In the genomic region with DNA sequence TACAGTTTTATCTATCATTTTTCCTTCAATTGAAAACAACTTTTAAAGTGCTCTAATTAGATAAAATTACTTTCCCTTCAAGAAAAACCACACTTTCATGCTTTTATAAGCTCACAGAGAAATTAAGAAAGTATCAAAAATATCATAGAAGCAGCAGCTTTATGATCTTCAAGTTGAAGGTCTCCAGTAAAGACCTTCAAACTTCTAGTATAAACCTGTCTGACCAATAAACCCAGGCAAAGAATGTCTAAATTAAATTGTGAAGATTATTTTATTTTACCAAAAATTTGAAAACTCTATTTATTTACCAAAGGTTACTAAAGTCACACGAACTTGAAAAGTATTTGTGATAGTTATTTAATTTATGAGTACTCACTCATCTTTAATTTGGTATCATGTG, we compare ENCODE assay signal across 23 cellular contexts. TPM values are rescaled to one million over a fixed set of nuclear protein-coding genes. Genes with fewer than 3 reads are reported as not detected.
DNase-seq lines count a peak whose midpoint lies in the region; ATAC-seq, FAIRE-seq and TF ChIP-seq lines count a peak whose summit lies in the region.
"Had no signal": no experiment of that assay in that cellular context is flagged by ENCODE, and none has a peak within 500 bp of the region (broad histone marks: within the 10 kb centered on the region; RNA-seq: fewer than 3 reads in every experiment).

No MANE protein-coding gene starts in this region.

- H3K4me2 ChIP-seq in K562 (ENCODE audit: insufficient read depth, low read length), result no peak overlapping the region

- BruUV-seq in K562 (replicated peaks; lab: Mats Ljungman, UMichigan), result no TSS peak

- DNase-seq in RCC 7860 (ENCODE audit: low spot score) (no peak), K562 (ENCODE audit: extremely low read depth in 1 of 4, low spot score in 3 of 4) (no peak), kidney (no peak), NCI-H146 (lab: John Stamatoyannopoulos, UW) (no peak), foreskin melanocyte (no peak)
- DNase-seq: 8988T; C1 segment of cervical spinal cord; Calu3; CD4-positive, alpha-beta memory T cell; COR-L47; DMS53; DMS79 treated with DMSO at 0.1 percent for 48 hours; GM23248; H7 had no signal

- TF ChIP-seq POLR2A in K562 (conservative IDR thresholded peaks at IDR 0.05), result no peak

- H3K27ac ChIP-seq in K562 (ENCODE audit: extremely low read depth, low read depth, low read length) (no peak overlapping the region), kidney (ENCODE audit: low read depth in 2 of 2, low read length in 2 of 2) (no peak overlapping the region)
- H3K27ac ChIP-seq: GM23248 had no signal

- H3K4me3 ChIP-seq in K562 (no peak overlapping the region), kidney (ENCODE audit: low read length in 2 of 2) (no peak overlapping the region)
- H3K4me3 ChIP-seq: GM23248 had no signal

- H3K9ac ChIP-seq in K562 (ENCODE audit: insufficient read depth in 1 of 2, low read depth in 2 of 2, low read length in 2 of 2) (no peak overlapping the region), kidney (ENCODE audit: low read length in 2 of 2) (no peak overlapping the region)
- H3K9ac ChIP-seq: GM23248 had no signal

- no peak overlapping the region for H2AFZ ChIP-seq in K562 (ENCODE audit: low read depth, low read length)
- H2AFZ ChIP-seq: GM23248 had no signal

- no peak for TF ChIP-seq EP300 in K562 (IDR thresholded peaks at IDR 0.05; ENCODE audit: low read length)

- POLR2A ChIA-PET in K562 (lab: Yijun Ruan, JAX), result no interaction called here

- FAIRE-seq in G401.6 (lab: Jason Lieb, UNC) (peak; percentile 53), RCC 7860 (lab: Jason Lieb, UNC) (peak; percentile 43), K562 (lab: Jason Lieb, UNC) (no peak), kidney (lab: Jason Lieb, UNC) (peak; percentile 78)
- FAIRE-seq: GM12892, H1 had no signal

- no peaks in the 10 kb centered on the region for H3K79me2 ChIP-seq in K562 (ENCODE audit: control insufficient read depth, insufficient read depth, low read length)

- H4K20me1 ChIP-seq in K562 (replicated peaks; ENCODE audit: control insufficient read depth, insufficient read depth, low read length), result no peaks in the 10 kb centered on the region

- WGBS in K562 (ENCODE audit: insufficient coverage, low coverage, missing lambda C conversion rate), result 0% methylated on average over 1 of the region's 1 CpG

- no peaks in the 10 kb centered on the region for H3K9me1 ChIP-seq in K562 (ENCODE audit: control insufficient read depth, insufficient read depth, low read length)

- ATAC-seq in K562 (no peak), GM21526 (IDR thresholded peaks at IDR 0.05; ENCODE audit: low FRiP score, unreplicated experiment) (no peak), GM19324 (IDR thresholded peaks at IDR 0.05; ENCODE audit: low FRiP score, unreplicated experiment) (no peak)

- TF ChIP-seq RAD21 in K562 (CRISPR knock-in tag; conservative IDR thresholded peaks at IDR 0.05 in 1 of 2, IDR thresholded peaks at IDR 0.05 in 1 of 2), result no peak

- H3K36me3 ChIP-seq in K562 (ENCODE audit: control insufficient read depth, insufficient read depth, low read length) (no peaks in the 10 kb centered on the region), kidney (ENCODE audit: control insufficient read depth in 1 of 2, insufficient read depth in 2 of 2, low read length in 2 of 2) (no peaks in the 10 kb centered on the region)

- H3K9me3 ChIP-seq in K562 (replicated peaks; ENCODE audit: control insufficient read depth, insufficient read depth, low read depth, low read length) (no peaks in the 10 kb centered on the region; the same call in 1 of the 2 replicates), kidney (ENCODE audit: control insufficient read depth in 1 of 2, low read length in 2 of 2) (peaks cover 0 to 5% of the 10 kb centered on the region in 2 donors)

- H3K4me1 ChIP-seq in K562 (replicated peaks in 1 of 2; ENCODE audit: control insufficient read depth in 2 of 2, insufficient read depth in 2 of 2, low read length in 2 of 2) (no peaks in the 10 kb centered on the region; a peak in 1 of 5 replicates), kidney (ENCODE audit: control insufficient read depth in 1 of 2, insufficient read depth in 1 of 2, low read depth in 1 of 2, low read length in 2 of 2) (peaks cover 0 to 3% of the 10 kb centered on the region in 2 donors)

- in situ Hi-C loops in K562 (cut with MboI), result no loop called here

- CTCF ChIA-PET in K562 (lab: Yijun Ruan, JAX; ENCODE audit: low intra/inter-chr PET ratio), result no interaction called here

- peaks cover 3 to 9% of the 10 kb centered on the region in 2 experiments; a peak in 2 of 5 replicates for H3K27me3 ChIP-seq in K562 (ENCODE audit: control insufficient read depth in 2 of 2, insufficient read depth in 2 of 2, low read length in 2 of 2)

- intact Hi-C loops in K562 (cut with micrococcal nuclease), result no loop called here
- intact Hi-C loops in kidney (cut with DNase I), result no loop called here

- TF ChIP-seq CTCF in K562 (IDR thresholded peaks at IDR 0.05 in 2 of 3, conservative IDR thresholded peaks at IDR 0.05 in 1 of 3; ENCODE audit: insufficient read depth in 2 of 3, low read depth in 1 of 3, low read length in 3 of 3) (no peak), kidney (IDR thresholded peaks at IDR 0.05; ENCODE audit: borderline replicate concordance, extremely low read depth, insufficient read depth) (no peak)

TF ChIP-seq in K562, 482 proteins besides CTCF, POLR2A, EP300 and RAD21:
- TF ChIP-seq TRIM28 (IDR thresholded peaks at IDR 0.05), result peak; percentile 44; the same call in 1 of the 2 replicates
- no peak for TF ChIP-seq ZNF785 (CRISPR knock-in tag; IDR thresholded peaks at IDR 0.05)

RNA-seq across cellular contexts. Expression of a gene that starts 9.3 kb away (rescaled TPM):
- not detected in 2 replicates for total RNA-seq in K562 (2011; cell fraction: chromatin; rRNA removed; ENCODE audit: low replicate concordance)
- total RNA-seq in K562 (2011; cell fraction: nucleolus; rRNA removed), result not detected in 2 replicates
- not detected in 2 replicates for total RNA-seq in K562 (2011; cell fraction: nucleoplasm; rRNA removed)
- not detected in 2 replicates for total RNA-seq in K562 (2014; rRNA removed)
- not detected in 2 replicates for total RNA-seq in K562 (2014; rRNA removed; fragmentation: Illumina TruSeq; extraction: Trizol)
- not detected in 2 replicates for total RNA-seq in K562 (2015; rRNA removed; fragmentation: Illumina TruSeq; extraction: Trizol)
- total RNA-seq in K562 (2021), result not detected in 2 replicates
- polyA plus RNA-seq in K562 (2011; rRNA removed), result not detected in 2 replicates
- polyA plus RNA-seq in K562 (2011; cell fraction: cytosol; rRNA removed), result not detected in 2 replicates
- not detected in 2 replicates for polyA plus RNA-seq in K562 (2011; cell fraction: nucleus; rRNA removed)
- 0.22 TPM in 1 of 2 replicates, not detected in the other for polyA plus RNA-seq in K562 (2012)
- not detected in 2 replicates for polyA plus RNA-seq in K562 (2014; fragmentation: Illumina TruSeq; extraction: Trizol)
- polyA plus RNA-seq in K562 (2014; fragmentation: Nextera tagmentation; extraction: Ambion mirVana), result not detected
- polyA plus RNA-seq in K562 (2014; rRNA removed), result not detected in 2 replicates
- not detected in 2 replicates for polyA minus RNA-seq in K562 (2011; rRNA and poly(A)+ RNA removed)
- polyA minus RNA-seq in K562 (2011; cell fraction: cytosol; rRNA and poly(A)+ RNA removed), result not detected in 2 replicates
- polyA minus RNA-seq in K562 (2011; cell fraction: nucleus; rRNA and poly(A)+ RNA removed), result not detected in 2 replicates
- total RNA-seq in kidney, result 15.9 TPM
- 7.3 TPM for polyA plus RNA-seq in kidney (ENCODE audit: insufficient read depth, low read depth, low replicate concordance)
- total RNA-seq: A673; CD4-positive, alpha-beta memory T cell; Daoy; G401; GM23248; H1; H7 had no signal
- polyA plus RNA-seq: BJ; CD4-positive, alpha-beta memory T cell; GM23248 had no signal

RNA-seq across cellular contexts. Expression of a gene that starts 10.7 kb away (rescaled TPM):
- total RNA-seq in K562 (2011; cell fraction: chromatin; rRNA removed; ENCODE audit: low replicate concordance), result 0.90 TPM in 1 of 2 replicates, not detected in the other
- 0.53 TPM in 1 of 2 replicates, not detected in the other for total RNA-seq in K562 (2011; cell fraction: nucleolus; rRNA removed)
- 0.44 TPM in 1 of 2 replicates, not detected in the other for total RNA-seq in K562 (2011; cell fraction: nucleoplasm; rRNA removed)
- total RNA-seq in K562 (2014; rRNA removed), result 0.09 and 1.2 TPM in 2 replicates
- 0.48 and 0.84 TPM in 2 replicates for total RNA-seq in K562 (2014; rRNA removed; fragmentation: Illumina TruSeq; extraction: Trizol)
- 0.65 and 0.98 TPM in 2 replicates for total RNA-seq in K562 (2015; rRNA removed; fragmentation: Illumina TruSeq; extraction: Trizol)
- 0.35 and 0.51 TPM in 2 replicates for total RNA-seq in K562 (2021)
- 0.35 and 0.41 TPM in 2 replicates for polyA plus RNA-seq in K562 (2011; rRNA removed)
- polyA plus RNA-seq in K562 (2011; cell fraction: cytosol; rRNA removed), result 0.03 and 0.06 TPM in 2 replicates
- 0.46 and 0.53 TPM in 2 replicates for polyA plus RNA-seq in K562 (2011; cell fraction: nucleus; rRNA removed)
- polyA plus RNA-seq in K562 (2012), result 0.71 and 1.5 TPM in 2 replicates
- 0.64 and 1.4 TPM in 2 replicates for polyA plus RNA-seq in K562 (2014; fragmentation: Illumina TruSeq; extraction: Trizol)
- polyA plus RNA-seq in K562 (2014; fragmentation: Nextera tagmentation; extraction: Ambion mirVana), result under 1 TPM; 0.69 to 0.70 TPM
- polyA plus RNA-seq in K562 (2014; rRNA removed), result 0.16 and 0.62 TPM in 2 replicates
- not detected in 2 replicates for polyA minus RNA-seq in K562 (2011; rRNA and poly(A)+ RNA removed)
- not detected in 2 replicates for polyA minus RNA-seq in K562 (2011; cell fraction: cytosol; rRNA and poly(A)+ RNA removed)
- polyA minus RNA-seq in K562 (2011; cell fraction: nucleus; rRNA and poly(A)+ RNA removed), result 0.44 and 1.1 TPM in 2 replicates
- 58.7 TPM for total RNA-seq in kidney
- polyA plus RNA-seq in kidney (ENCODE audit: insufficient read depth, low read depth, low replicate concordance), result 15.9 TPM
- total RNA-seq: CD4-positive, alpha-beta memory T cell; GM23248 had no signal
- polyA plus RNA-seq: CD4-positive, alpha-beta memory T cell had no signal

Comparison
In these comparisons a context has a peak if more than half of its experiments do, and no peak if none do; other contexts are left out.
1. RNA of a gene that starts 9.3 kb away (total RNA-seq): 15.9 TPM in kidney (single experiment); not detected in K562; every median in the first group is over 10 times any median in the second.
2. RNA of a gene that starts 10.7 kb away (total RNA-seq): 58.7 TPM in kidney (single experiment); 0.09 to 1.2 TPM in K562; every median in the first group is over 10 times any median in the second.